In genomic region chr20:44717986-44718385, GRCh38 we compare ENCODE assay signal across 11 cellular contexts. TPM values are rescaled to one million over a fixed set of nuclear protein-coding genes. Genes with fewer than 3 reads are reported as not detected.
DNase-seq lines count a peak whose midpoint lies in the region; ATAC-seq and TF ChIP-seq lines count a peak whose summit lies in the region.
"Had no signal": no experiment of that assay in that cellular context is flagged by ENCODE, and none has a peak within 500 bp of the region (broad histone marks: within the 10 kb centered on the region; RNA-seq: fewer than 3 reads in every experiment).

No MANE protein-coding gene starts in this region.

- no peak for DNase-seq in AG09309 (ENCODE audit: low read depth)
- DNase-seq in HuH-7.5 (ENCODE audit: low spot score), result peak; percentile 58
- no peak for DNase-seq in astrocyte of the spinal cord (ENCODE audit: low read depth, low spot score)
- DNase-seq in kidney epithelial cell (ENCODE audit: low read depth), result no peak
- DNase-seq in UCSD-AML1 (lab: John Stamatoyannopoulos, UW; ENCODE audit: unreplicated experiment), result no peak
- DNase-seq in natural killer cell, result no peak
- DNase-seq: activated CD4-positive, CD25-positive, alpha-beta regulatory T cell; activated gamma-delta T cell; left colon had no signal

- no peak overlapping the region for H3K27ac Mint-ChIP-seq in natural killer cell

- intact Hi-C loops in natural killer cell (cut with micrococcal nuclease), result no loop called here

- TF ChIP-seq CTCF in AG09309 (IDR thresholded peaks at IDR 0.05; ENCODE audit: control insufficient read depth, insufficient read depth, low read depth, low read length, missing control alignments) (peak; percentile 39), astrocyte of the spinal cord (IDR thresholded peaks at IDR 0.05; ENCODE audit: low read depth, low read length) (peak; percentile 49), kidney epithelial cell (IDR thresholded peaks at IDR 0.05; ENCODE audit: insufficient read depth, low read length, poor library complexity, severe bottlenecking) (peak; percentile 43), natural killer cell (IDR thresholded peaks at IDR 0.05) (no peak)

- in situ Hi-C loops in astrocyte of the spinal cord (cut with HindIII; ENCODE audit: low sequenced_read_pairs), result no loop called here

- no peaks in the 10 kb centered on the region for H3K9me3 Mint-ChIP-seq in natural killer cell

- H3K36me3 ChIP-seq in kidney epithelial cell (ENCODE audit: control insufficient read depth, insufficient read depth, low read length), result no peaks in the 10 kb centered on the region

- no peak overlapping the region for H3K4me3 Mint-ChIP-seq in natural killer cell

- peaks cover 8 to 10% of the 10 kb centered on the region in 2 donors for H3K4me1 Mint-ChIP-seq in natural killer cell

- H3K4me3 ChIP-seq in AG09309 (ENCODE audit: control insufficient read depth, low read depth, low read length), result no peak overlapping the region
- H3K4me3 ChIP-seq in astrocyte of the spinal cord (ENCODE audit: low read depth, low read length), result no peak overlapping the region
- no peak overlapping the region for H3K4me3 ChIP-seq in kidney epithelial cell (ENCODE audit: low read depth, low read length)

- no peaks in the 10 kb centered on the region for H3K36me3 Mint-ChIP-seq in natural killer cell

- ATAC-seq in GM21529 (IDR thresholded peaks at IDR 0.05; ENCODE audit: unreplicated experiment) (no peak), GM18870 (IDR thresholded peaks at IDR 0.05; ENCODE audit: unreplicated experiment) (no peak), natural killer cell (no peak)
- ATAC-seq: left colon had no signal

- H3K27me3 Mint-ChIP-seq in natural killer cell (ENCODE audit: low read depth in 2 of 2), result peaks cover 9 to 10% of the 10 kb centered on the region in 2 donors

- H3K27me3 ChIP-seq in kidney epithelial cell (ENCODE audit: control insufficient read depth, insufficient read depth, low read length), result no peaks in the 10 kb centered on the region

RNA-seq across cellular contexts. Expression of gene CCN5, which starts 2.8 kb away (rescaled TPM):
- total RNA-seq in kidney epithelial cell (not detected in 2 replicates), natural killer cell (not detected)

RNA-seq across cellular contexts. Expression of gene KCNK15, which starts 27.7 kb away (rescaled TPM):
- total RNA-seq in kidney epithelial cell (2.5 and 2.8 TPM in 2 replicates), natural killer cell (not detected)
